ENCODE assay signal across 9 cellular contexts in genomic region chr3:123758081-123758564, GRCh38.
DNase-seq lines count a peak whose midpoint lies in the region; ATAC-seq and FAIRE-seq lines count a peak whose summit lies in the region.
"Had no signal": no experiment of that assay in that cellular context is flagged by ENCODE, and none has a peak within 500 bp of the region (broad histone marks: within the 10 kb centered on the region; RNA-seq: fewer than 3 reads in every experiment).

No MANE protein-coding gene starts in this region.

- no peak for ATAC-seq in naive thymus-derived CD8-positive, alpha-beta T cell
- no peak for ATAC-seq in HG02981 (IDR thresholded peaks at IDR 0.05; ENCODE audit: unreplicated experiment)

- peaks cover 0 to 3% (median 0%) of the 10 kb centered on the region in 6 donors for H3K9me3 Mint-ChIP-seq in immature natural killer cell
- H3K9me3 Mint-ChIP-seq in naive thymus-derived CD8-positive, alpha-beta T cell: no peaks in the 10 kb centered on the region

- no peak for FAIRE-seq in urothelium cell line (lab: Jason Lieb, UNC)

- peaks cover 0 to 4% (median 4%) of the 10 kb centered on the region in 3 donors for H3K27me3 Mint-ChIP-seq in immature natural killer cell (ENCODE audit: low read depth in 3 of 3)
- peaks cover 0 to 5% (median 0%) of the 10 kb centered on the region in 5 donors for H3K27me3 Mint-ChIP-seq in naive thymus-derived CD8-positive, alpha-beta T cell

- peaks cover 2 to 15% of the 10 kb centered on the region in 2 donors for H3K4me1 Mint-ChIP-seq in immature natural killer cell
- H3K4me1 Mint-ChIP-seq in naive thymus-derived CD8-positive, alpha-beta T cell: peaks cover 2 to 19% (median 5%) of the 10 kb centered on the region in 4 donors

- no peaks in the 10 kb centered on the region for H3K36me3 Mint-ChIP-seq in immature natural killer cell
- H3K36me3 Mint-ChIP-seq in naive thymus-derived CD8-positive, alpha-beta T cell: no peaks in the 10 kb centered on the region

- POLR2A ChIA-PET in naive thymus-derived CD8-positive, alpha-beta T cell (lab: Charles Lee): no interaction called here

- no peak overlapping the region for H3K4me3 Mint-ChIP-seq in immature natural killer cell
- H3K4me3 Mint-ChIP-seq in naive thymus-derived CD8-positive, alpha-beta T cell: no peak overlapping the region

- no peak overlapping the region for H3K27ac Mint-ChIP-seq in immature natural killer cell
- H3K27ac Mint-ChIP-seq in naive thymus-derived CD8-positive, alpha-beta T cell: no peak overlapping the region

- peak; percentile 32 for DNase-seq in NCI-H2171 treated with DMSO at 0.1 percent for 48 hours (lab: John Stamatoyannopoulos, UW)
- no peak for DNase-seq in NCI-H2171 (lab: John Stamatoyannopoulos, UW)
- DNase-seq in NCI-H524 treated with DMSO at 0.1 percent for 48 hours (lab: John Stamatoyannopoulos, UW): peak; percentile 99
- DNase-seq in fibroblast of gingiva (ENCODE audit: low read depth): peak; percentile 91
- peak; percentile 71 for DNase-seq in urothelium cell line (ENCODE audit: low spot score)
- no peak for DNase-seq in immature natural killer cell
- no peak for DNase-seq in naive thymus-derived CD8-positive, alpha-beta T cell
- DNase-seq: right cardiac atrium had no signal

Comparison
In these comparisons a context has a peak if more than half of its experiments do, and no peak if none do; other contexts are left out.
1. DNase-seq: peak in NCI-H2171 treated with DMSO at 0.1 percent for 48 hours (single experiment), NCI-H524 treated with DMSO at 0.1 percent for 48 hours (single experiment), fibroblast of gingiva (single experiment) and urothelium cell line (single experiment); none in NCI-H2171 (single experiment), immature natural killer cell (0 of 3) and naive thymus-derived CD8-positive, alpha-beta T cell (0 of 10).